In genomic region chr16:82533161-82533560, GRCh38 we compare ENCODE assay signal across 24 cellular contexts.
DNase-seq lines count a peak whose midpoint lies in the region; ATAC-seq, FAIRE-seq and TF ChIP-seq lines count a peak whose summit lies in the region.
"Had no signal": no experiment of that assay in that cellular context is flagged by ENCODE, and none has a peak within 500 bp of the region (broad histone marks: within the 10 kb centered on the region; RNA-seq: fewer than 3 reads in every experiment).

No MANE protein-coding gene starts in this region.

- no peaks in the 10 kb centered on the region for H4K20me1 ChIP-seq in HepG2 (ENCODE audit: insufficient read depth, low read length)
- H4K20me1 ChIP-seq: BLaER1 treated with 17β-estradiol and CSF1 and Interleukin-3, amounts not matched to agents 10 nM and 100 nM had no signal

- H3K4me3 ChIP-seq in HepG2 (replicated peaks in 1 of 3; ENCODE audit: insufficient read depth in 1 of 3, low read depth in 2 of 3, low read length in 3 of 3) (no peak overlapping the region), right lobe of liver (no peak overlapping the region)
- H3K4me3 ChIP-seq: A549; BLaER1 treated with 17β-estradiol and CSF1 and Interleukin-3, amounts not matched to agents 10 nM and 100 nM; GM12878 had no signal

- H3K79me2 ChIP-seq in HepG2 (ENCODE audit: insufficient read depth, low read length) = no peaks in the 10 kb centered on the region

- peak; percentile 87 for ATAC-seq in HepG2
- no peak for ATAC-seq in right lobe of liver
- ATAC-seq: A549; CD8-positive, alpha-beta T cell; GM12878 had no signal

- H3K9ac ChIP-seq in HepG2 (ENCODE audit: insufficient read depth, low read depth, low read length) = no peak overlapping the region
- H3K9ac ChIP-seq: BLaER1 treated with 17β-estradiol and CSF1 and Interleukin-3, amounts not matched to agents 10 nM and 100 nM had no signal

- H2AFZ ChIP-seq in HepG2 (ENCODE audit: low read length) = no peak overlapping the region

- WGBS in HepG2 (ENCODE audit: low lambda C conversion rate) = 1% methylated on average over 4 of the region's 4 CpGs
- WGBS in right lobe of liver (ENCODE audit: insufficient coverage, low coverage, low lambda C conversion rate, missing lambda C conversion rate) = 26% methylated on average over 4 of the region's 4 CpGs

- FAIRE-seq in HepG2 (lab: Jason Lieb, UNC) (peak; percentile 26), urothelium cell line (lab: Jason Lieb, UNC) (peak; percentile 17)
- FAIRE-seq: A549, GM12878, GM12892, GM18507 had no signal

- H3K36me3 ChIP-seq in HepG2 (replicated peaks in 1 of 2; ENCODE audit: control insufficient read depth in 1 of 2, insufficient read depth in 2 of 2, low read length in 2 of 2) (no peaks in the 10 kb centered on the region), right lobe of liver (no peaks in the 10 kb centered on the region)
- H3K36me3 ChIP-seq: BLaER1 treated with 17β-estradiol and CSF1 and Interleukin-3, amounts not matched to agents 10 nM and 100 nM had no signal

- DNase-seq in DMS53 (lab: John Stamatoyannopoulos, UW) = peak; percentile 11
- no peak for DNase-seq in DMS53 treated with DMSO at 0.1 percent for 48 hours (lab: John Stamatoyannopoulos, UW; ENCODE audit: unreplicated experiment)
- DNase-seq in NCI-H748 (lab: John Stamatoyannopoulos, UW; ENCODE audit: unreplicated experiment) = peak; percentile 61
- no peak for DNase-seq in NCI-H748 treated with DMSO at 0.1 percent for 48 hours (lab: John Stamatoyannopoulos, UW)
- DNase-seq in HepG2 (ENCODE audit: low spot score) = peak; percentile 24
- no peak for DNase-seq in right lobe of liver
- DNase-seq in urothelium cell line (ENCODE audit: low spot score) = no peak
- no peak for DNase-seq in posterior cingulate gyrus
- DNase-seq: AML-193; CD4-positive, alpha-beta T cell; CD8-positive, alpha-beta T cell; DMS 273 treated with DMSO at 0.1 percent for 48 hours; DMS153; DMS79; DND-41; EL; GDM1 had no signal

- BruUV-seq in HepG2 (replicated peaks; lab: Mats Ljungman, UMichigan) = no TSS peak

- no peaks in the 10 kb centered on the region for H3K27me3 ChIP-seq in HepG2 (ENCODE audit: control insufficient read depth in 1 of 2, insufficient read depth in 2 of 2, low read length in 2 of 2)
- no peaks in the 10 kb centered on the region for H3K27me3 ChIP-seq in right lobe of liver
- H3K27me3 ChIP-seq: BLaER1 treated with 17β-estradiol and CSF1 and Interleukin-3, amounts not matched to agents 10 nM and 100 nM had no signal

- peaks cover 9% of the 10 kb centered on the region for H3K4me1 ChIP-seq in HepG2 (ENCODE audit: insufficient read depth, low read length)
- no peaks in the 10 kb centered on the region for H3K4me1 ChIP-seq in right lobe of liver
- H3K4me1 ChIP-seq: A549; BLaER1 treated with 17β-estradiol and CSF1 and Interleukin-3, amounts not matched to agents 10 nM and 100 nM had no signal

- TF ChIP-seq EP300 in HepG2 (IDR thresholded peaks at IDR 0.05; ENCODE audit: low read depth in 2 of 2, low read length in 2 of 2) (no peak), HepG2 (CRISPR knock-in tag; IDR thresholded peaks at IDR 0.05; ENCODE audit: borderline replicate concordance) (no peak)

- TF ChIP-seq CTCF in HepG2 (CRISPR knock-in tag; IDR thresholded peaks at IDR 0.05) (no peak), right lobe of liver (IDR thresholded peaks at IDR 0.05) (no peak)

- in situ Hi-C loops in HepG2 (cut with HindIII; ENCODE audit: extremely low pct_ligation_motif_present, low pct_unique_long_range_greater_than_20kb) = no loop called here

- no peak for TF ChIP-seq POLR2A in HepG2 (IDR thresholded peaks at IDR 0.05; ENCODE audit: insufficient read depth in 1 of 2, low read depth in 2 of 2, low read length in 2 of 2)
- no peak for TF ChIP-seq POLR2A in right lobe of liver (IDR thresholded peaks at IDR 0.05)

- CTCF ChIA-PET in HepG2 (lab: Yijun Ruan, JAX; ENCODE audit: low intra/inter-chr PET ratio, low total read pairs) = no interaction called here

- POLR2A ChIA-PET in HepG2 (lab: Yijun Ruan, JAX) = no interaction called here

- no peak for TF ChIP-seq RAD21 in HepG2 (CRISPR knock-in tag; IDR thresholded peaks at IDR 0.05)

- H3K4me2 ChIP-seq in HepG2 (ENCODE audit: low read depth, low read length) = no peak overlapping the region
- H3K4me2 ChIP-seq: A549; BLaER1 treated with 17β-estradiol and CSF1 and Interleukin-3, amounts not matched to agents 10 nM and 100 nM had no signal

- intact Hi-C loops in HepG2 (cut with micrococcal nuclease; ENCODE audit: unreplicated experiment) (no loop called here), right lobe of liver (cut with DNase I) (no loop called here), posterior cingulate gyrus (cut with DNase I) (no loop called here)

- H3K9me3 ChIP-seq in HepG2 (ENCODE audit: low read length) (peaks cover 7% of the 10 kb centered on the region; the same call in 1 of the 2 replicates), right lobe of liver (no peaks in the 10 kb centered on the region)
- H3K9me3 ChIP-seq: A549 had no signal

- H3K27ac ChIP-seq in HepG2 (ENCODE audit: extremely low read length, insufficient read depth, low read length) (no peak overlapping the region), right lobe of liver (no peak overlapping the region)
- H3K27ac ChIP-seq: 22Rv1; A549; BLaER1 treated with 17β-estradiol and CSF1 and Interleukin-3, amounts not matched to agents 10 nM and 100 nM; C4-2B had no signal

TF ChIP-seq in HepG2, 621 proteins besides CTCF, POLR2A, EP300 and RAD21 (continues in another document):
- peak; percentile 34; the same call in 1 of the 2 replicates for TF ChIP-seq BCL6 (CRISPR knock-in tag; IDR thresholded peaks at IDR 0.05)
- peak; percentile 54 for TF ChIP-seq TBX2 (CRISPR knock-in tag; IDR thresholded peaks at IDR 0.05; ENCODE audit: borderline replicate concordance)
- no peak for TF ChIP-seq KLF16 (CRISPR knock-in tag; IDR thresholded peaks at IDR 0.05)
- no peak for TF ChIP-seq ZSCAN12 (CRISPR knock-in tag; IDR thresholded peaks at IDR 0.05)
- 0 out of 2 replicates have a peak, but pooled peaks have one; percentile 21 for TF ChIP-seq ZNF331 (CRISPR knock-in tag; IDR thresholded peaks at IDR 0.05)
- no peak for TF ChIP-seq SNAPC2 (CRISPR knock-in tag; IDR thresholded peaks at IDR 0.05)
- TF ChIP-seq, protein P1, sequence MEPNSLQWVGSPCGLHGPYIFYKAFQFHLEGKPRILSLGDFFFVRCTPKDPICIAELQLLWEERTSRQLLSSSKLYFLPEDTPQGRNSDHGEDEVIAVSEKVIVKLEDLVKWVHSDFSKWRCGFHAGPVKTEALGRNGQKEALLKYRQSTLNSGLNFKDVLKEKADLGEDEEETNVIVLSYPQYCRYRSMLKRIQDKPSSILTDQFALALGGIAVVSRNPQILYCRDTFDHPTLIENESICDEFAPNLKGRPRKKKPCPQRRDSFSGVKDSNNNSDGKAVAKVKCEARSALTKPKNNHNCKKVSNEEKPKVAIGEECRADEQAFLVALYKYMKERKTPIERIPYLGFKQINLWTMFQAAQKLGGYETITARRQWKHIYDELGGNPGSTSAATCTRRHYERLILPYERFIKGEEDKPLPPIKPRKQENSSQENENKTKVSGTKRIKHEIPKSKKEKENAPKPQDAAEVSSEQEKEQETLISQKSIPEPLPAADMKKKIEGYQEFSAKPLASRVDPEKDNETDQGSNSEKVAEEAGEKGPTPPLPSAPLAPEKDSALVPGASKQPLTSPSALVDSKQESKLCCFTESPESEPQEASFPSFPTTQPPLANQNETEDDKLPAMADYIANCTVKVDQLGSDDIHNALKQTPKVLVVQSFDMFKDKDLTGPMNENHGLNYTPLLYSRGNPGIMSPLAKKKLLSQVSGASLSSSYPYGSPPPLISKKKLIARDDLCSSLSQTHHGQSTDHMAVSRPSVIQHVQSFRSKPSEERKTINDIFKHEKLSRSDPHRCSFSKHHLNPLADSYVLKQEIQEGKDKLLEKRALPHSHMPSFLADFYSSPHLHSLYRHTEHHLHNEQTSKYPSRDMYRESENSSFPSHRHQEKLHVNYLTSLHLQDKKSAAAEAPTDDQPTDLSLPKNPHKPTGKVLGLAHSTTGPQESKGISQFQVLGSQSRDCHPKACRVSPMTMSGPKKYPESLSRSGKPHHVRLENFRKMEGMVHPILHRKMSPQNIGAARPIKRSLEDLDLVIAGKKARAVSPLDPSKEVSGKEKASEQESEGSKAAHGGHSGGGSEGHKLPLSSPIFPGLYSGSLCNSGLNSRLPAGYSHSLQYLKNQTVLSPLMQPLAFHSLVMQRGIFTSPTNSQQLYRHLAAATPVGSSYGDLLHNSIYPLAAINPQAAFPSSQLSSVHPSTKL (CRISPR knock-in tag; IDR thresholded peaks at IDR 0.05) = peak; percentile 64
- no peak for TF ChIP-seq U2AF1 (optimal IDR thresholded peaks at IDR 0.05; ENCODE audit: low read depth, low read length)
- no peak for TF ChIP-seq FOXP1 (IDR thresholded peaks at IDR 0.05)
- TF ChIP-seq FOXP1 (CRISPR knock-in tag; IDR thresholded peaks at IDR 0.05) = peak; percentile 79
- TF ChIP-seq ZNF350 (CRISPR knock-in tag; IDR thresholded peaks at IDR 0.05; ENCODE audit: borderline replicate concordance, low read depth) = no peak
- TF ChIP-seq NPAS2 (CRISPR knock-in tag; IDR thresholded peaks at IDR 0.05; ENCODE audit: borderline replicate concordance) = no peak
- no peak for TF ChIP-seq FOXA1 (IDR thresholded peaks at IDR 0.05)
- peak; percentile 32; the same call in 1 of the 2 replicates for TF ChIP-seq FOXA1 (CRISPR knock-in tag; IDR thresholded peaks at IDR 0.05)
- TF ChIP-seq CREM (IDR thresholded peaks at IDR 0.05) = peak; percentile 19; the same call in 1 of the 2 replicates
- no peak for TF ChIP-seq CREM (CRISPR knock-in tag; IDR thresholded peaks at IDR 0.05)
- peak; percentile 54; the same call in 1 of the 2 replicates for TF ChIP-seq TBX3 (IDR thresholded peaks at IDR 0.05; ENCODE audit: borderline replicate concordance)

Comparison
In these comparisons a context has a peak if more than half of its experiments do, and no peak if none do; other contexts are left out.
1. DNase-seq: peak in DMS53 (single experiment), NCI-H748 (single experiment) and HepG2 (single experiment); none in DMS53 treated with DMSO at 0.1 percent for 48 hours (single experiment), NCI-H748 treated with DMSO at 0.1 percent for 48 hours (single experiment), right lobe of liver (0 of 3), urothelium cell line (single experiment) and posterior cingulate gyrus (0 of 10).